ENCODE assay signal across 9 cellular contexts in the genomic region with DNA sequence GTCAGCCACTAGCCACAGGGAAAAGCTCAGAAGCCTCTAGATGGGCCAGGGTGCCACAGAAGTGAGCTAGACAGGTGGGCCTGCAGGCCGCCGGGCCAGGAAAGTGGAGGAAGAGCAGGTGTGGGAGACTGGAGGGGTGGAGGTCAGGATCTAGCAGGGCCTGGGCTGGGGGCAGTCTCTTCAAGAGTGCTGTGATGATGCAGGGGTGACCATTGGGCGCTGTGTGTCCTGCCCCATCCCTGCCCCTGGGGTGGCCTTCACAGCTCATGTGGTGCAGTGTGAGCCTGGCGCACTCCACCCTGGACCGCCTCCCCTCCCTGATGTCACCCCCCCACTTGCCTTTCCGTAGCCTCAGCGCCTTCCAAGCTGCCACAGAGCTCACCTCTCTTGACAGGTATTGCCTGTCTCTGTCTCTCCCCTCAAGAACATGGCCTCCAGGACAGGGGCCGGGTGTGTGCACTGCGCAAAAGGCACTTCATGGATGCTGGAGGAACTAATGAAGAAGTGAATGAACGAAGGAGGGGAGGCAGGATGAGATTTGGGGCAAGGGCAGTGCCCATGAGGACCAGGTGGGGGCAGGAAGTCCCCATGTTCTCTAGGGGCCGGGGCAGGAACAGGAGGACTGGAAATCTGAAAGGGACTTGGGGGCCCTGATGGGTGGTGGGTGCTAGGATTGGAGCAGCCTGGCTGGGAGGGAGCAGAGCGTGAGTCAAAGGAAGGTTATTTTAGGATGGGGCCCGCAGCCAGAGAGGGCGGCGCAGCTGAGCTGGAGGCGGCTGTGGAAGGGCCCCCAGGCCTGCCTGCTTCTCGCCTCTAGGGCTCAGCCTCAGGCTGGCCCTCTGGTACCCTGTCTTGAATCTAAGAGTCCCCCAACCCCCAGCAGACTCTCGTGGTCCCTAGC. TPM values are rescaled to one million over a fixed set of nuclear protein-coding genes. Genes with fewer than 3 reads are reported as not detected.
DNase-seq lines count a peak whose midpoint lies in the region; ATAC-seq and TF ChIP-seq lines count a peak whose summit lies in the region.
"Had no signal": no experiment of that assay in that cellular context is flagged by ENCODE, and none has a peak within 500 bp of the region (broad histone marks: within the 10 kb centered on the region; RNA-seq: fewer than 3 reads in every experiment).

No MANE protein-coding gene starts in this region.

- H3K4me3 Mint-ChIP-seq in CD4-positive, alpha-beta memory T cell = peak overlapping the region in 7 of 8 donors; percentile 17 to 85 (median 51)

- peaks cover 36 to 80% (median 58%) of the 10 kb centered on the region in 4 donors for H3K4me1 Mint-ChIP-seq in CD4-positive, alpha-beta memory T cell

- CTCF ChIA-PET in CD4-positive, alpha-beta memory T cell (lab: Charles Lee; ENCODE audit: partially characterized antibody) = interaction anchor here (0.6 to 1.0 kb wide), 4 partner anchors 14 to 421 kb away, joined by 3 to 5 read pairs (median 4); no protein-coding TSS in a partner anchor

- peaks cover 6% of the 10 kb centered on the region for H3K79me2 ChIP-seq in trophoblast cell (ENCODE audit: control insufficient read depth, insufficient read depth, low read length, poor library complexity)

- no peaks in the 10 kb centered on the region for H3K27me3 Mint-ChIP-seq in CD4-positive, alpha-beta memory T cell

- WGBS in esophagus muscularis mucosa = 56% methylated on average over 18 of the region's 18 CpGs
- WGBS in trophoblast cell (ENCODE audit: extremely low coverage, insufficient coverage, insufficient read length) = no CpG with 5 or more reads among the region's 18 CpGs

- H2BK12ac ChIP-seq in trophoblast cell (ENCODE audit: low read length) = no peak overlapping the region

- no peak overlapping the region for H3K4me3 ChIP-seq in CD4-positive, alpha-beta memory T cell (ENCODE audit: low read length in 2 of 2)
- peak overlapping the region in 1 of 4 donors; percentile 7 for H3K4me3 ChIP-seq in esophagus muscularis mucosa
- H3K4me3 ChIP-seq in trophoblast cell (ENCODE audit: low read depth, low read length) = no peak overlapping the region
- H3K4me3 ChIP-seq: pancreas had no signal

- no peak overlapping the region for H4K8ac ChIP-seq in trophoblast cell (ENCODE audit: low read depth, low read length)

- peaks cover 8% of the 10 kb centered on the region for H3K79me1 ChIP-seq in trophoblast cell (ENCODE audit: low read length)

- H3K9me3 Mint-ChIP-seq in CD4-positive, alpha-beta memory T cell = no peaks in the 10 kb centered on the region

- H2AK5ac ChIP-seq in trophoblast cell (ENCODE audit: low read length) = peak overlapping the region; percentile 32

- H2AFZ ChIP-seq in trophoblast cell (ENCODE audit: insufficient read depth, low read length, poor library complexity) = peak overlapping the region; percentile 17

- peaks cover 91% of the 10 kb centered on the region for H3K4me1 ChIP-seq in CD4-positive, alpha-beta memory T cell (ENCODE audit: insufficient read depth, low read length)
- peaks cover 69 to 99% (median 91%) of the 10 kb centered on the region in 4 donors for H3K4me1 ChIP-seq in esophagus muscularis mucosa
- H3K4me1 ChIP-seq in trophoblast cell (ENCODE audit: control insufficient read depth in 1 of 2, insufficient read depth in 2 of 2, low read length in 2 of 2) = peaks cover 14 to 15% of the 10 kb centered on the region in 2 experiments

- H3K27ac ChIP-seq in CD4-positive, alpha-beta memory T cell (ENCODE audit: low read depth, low read length) = no peak overlapping the region
- H3K27ac ChIP-seq in esophagus muscularis mucosa (replicated peaks in 1 of 4) (peak overlapping the region; percentile 69 to 85 (median 80)), trophoblast cell (ENCODE audit: low read depth, low read length) (no peak overlapping the region)
- H3K27ac ChIP-seq: pancreas had no signal

- peak in 2 of 3 experiments; percentile 5 to 31 for TF ChIP-seq CTCF in esophagus muscularis mucosa (IDR thresholded peaks at IDR 0.05)

- H4K12ac ChIP-seq in trophoblast cell (ENCODE audit: low read depth, low read length) = no peak overlapping the region

- no peak overlapping the region for H2BK5ac ChIP-seq in trophoblast cell (ENCODE audit: low read depth, low read length, poor library complexity)

- H3K27me3 ChIP-seq in CD4-positive, alpha-beta memory T cell (ENCODE audit: insufficient read depth, low read length) = no peaks in the 10 kb centered on the region
- H3K27me3 ChIP-seq in esophagus muscularis mucosa (no peaks in the 10 kb centered on the region), trophoblast cell (ENCODE audit: insufficient read depth, low read length) (no peaks in the 10 kb centered on the region)
- H3K27me3 ChIP-seq: pancreas had no signal

- H3K36me3 Mint-ChIP-seq in CD4-positive, alpha-beta memory T cell = peaks cover 0 to 7% of the 10 kb centered on the region in 2 donors

- peak overlapping the region; percentile 83 to 94 (median 91) for H3K27ac Mint-ChIP-seq in CD4-positive, alpha-beta memory T cell

- peak in 1 of 5 donors; percentile 51 for DNase-seq in CD4-positive, alpha-beta memory T cell
- DNase-seq in RKO (ENCODE audit: low spot score) = peak; percentile 49
- DNase-seq in esophagus muscularis mucosa (ENCODE audit: extremely low spot score) = no peak
- DNase-seq in trophoblast cell = peak; percentile 76 to 77
- DNase-seq in activated CD4-positive, CD25-positive, alpha-beta regulatory T cell treated with anti-CD3 and anti-CD28 coated beads, Interleukin-2, amount 50 U/mL, for 72 hours = no peak

- TF ChIP-seq POLR2A in esophagus muscularis mucosa (IDR thresholded peaks at IDR 0.05; ENCODE audit: low read depth) = no peak

- no peak overlapping the region for H3K9ac ChIP-seq in trophoblast cell (ENCODE audit: low read length)

- TF ChIP-seq EP300 in esophagus muscularis mucosa (IDR thresholded peaks at IDR 0.05) = no peak

- no peaks in the 10 kb centered on the region for H3K36me3 ChIP-seq in CD4-positive, alpha-beta memory T cell (ENCODE audit: insufficient read depth, low read length)
- peaks cover 0 to 11% (median 9%) of the 10 kb centered on the region in 4 donors for H3K36me3 ChIP-seq in esophagus muscularis mucosa
- peaks cover 0 to 4% of the 10 kb centered on the region in 2 experiments for H3K36me3 ChIP-seq in trophoblast cell (ENCODE audit: control insufficient read depth in 1 of 2, insufficient read depth in 2 of 2, low read length in 2 of 2)
- H3K36me3 ChIP-seq: pancreas had no signal

- H2BK120ac ChIP-seq in trophoblast cell (ENCODE audit: insufficient read depth, low read length, poor library complexity) = peak overlapping the region; percentile 23

- no peaks in the 10 kb centered on the region for H3K9me3 ChIP-seq in CD4-positive, alpha-beta memory T cell (ENCODE audit: control insufficient read depth in 1 of 2, low read length in 2 of 2)
- H3K9me3 ChIP-seq in esophagus muscularis mucosa = no peaks in the 10 kb centered on the region
- no peaks in the 10 kb centered on the region for H3K9me3 ChIP-seq in trophoblast cell (ENCODE audit: insufficient read depth, low read depth, low read length)
- H3K9me3 ChIP-seq: pancreas had no signal

- intact Hi-C loops in CD4-positive, alpha-beta memory T cell (cut with micrococcal nuclease) = no loop called here
- intact Hi-C loops in esophagus muscularis mucosa (cut with DNase I) = no loop called here

- peak overlapping the region; percentile 27 for H3K4ac ChIP-seq in trophoblast cell (ENCODE audit: low read depth, low read length)

- peak overlapping the region; percentile 64 for H3K18ac ChIP-seq in trophoblast cell (ENCODE audit: low read length)

- peak overlapping the region; percentile 25 for H3K14ac ChIP-seq in trophoblast cell (ENCODE audit: low read length)

- ATAC-seq in GM19463 (IDR thresholded peaks at IDR 0.05; ENCODE audit: unreplicated experiment) (no peak), HG02884 (IDR thresholded peaks at IDR 0.05; ENCODE audit: unreplicated experiment) (no peak), HG03432 (IDR thresholded peaks at IDR 0.05; ENCODE audit: unreplicated experiment) (no peak)

- no peak overlapping the region for H4K91ac ChIP-seq in trophoblast cell (ENCODE audit: low read depth, low read length)

- POLR2A ChIA-PET in CD4-positive, alpha-beta memory T cell (lab: Charles Lee; ENCODE audit: partially characterized antibody) = interaction anchor here (0.7 to 1.5 kb wide), 6 partner anchors 9 to 493 kb away, joined by 3 to 5 read pairs (median 4); a partner anchor contains a TSS

- H3K23ac ChIP-seq in trophoblast cell (ENCODE audit: low read length) = no peak overlapping the region

- no peak overlapping the region for H3K4me2 ChIP-seq in trophoblast cell (ENCODE audit: low read length)

RNA-seq across cellular contexts. Expression of a gene that starts 6.6 kb away (rescaled TPM):
- total RNA-seq in CD4-positive, alpha-beta memory T cell = 10 to 100 TPM; 71.3 to 73.4 TPM
- 100 to 1,000 TPM in 1 of 2 donors, 10 to 100 TPM in 1; 81.5 to 108 TPM for polyA plus RNA-seq in CD4-positive, alpha-beta memory T cell
- total RNA-seq in esophagus muscularis mucosa = 100 to 1,000 TPM in 1 of 4 donors, 10 to 100 TPM in 3; 53.2 to 109 (median 77.8) TPM
- 51.1 and 52.0 TPM in 2 replicates for polyA plus RNA-seq in trophoblast cell (2013)

RNA-seq across cellular contexts. Expression of a gene that starts 12.2 kb away (rescaled TPM):
- total RNA-seq in CD4-positive, alpha-beta memory T cell = 10 to 100 TPM; 37.1 to 43.2 TPM
- 10 to 100 TPM; 27.5 to 36.3 TPM for polyA plus RNA-seq in CD4-positive, alpha-beta memory T cell
- total RNA-seq in esophagus muscularis mucosa = 10 to 100 TPM; 15.8 to 38.9 (median 26.2) TPM
- polyA plus RNA-seq in trophoblast cell (2013) = 476 and 488 TPM in 2 replicates

RNA-seq across cellular contexts. Expression of a gene that starts 28.3 kb away (rescaled TPM):
- total RNA-seq in CD4-positive, alpha-beta memory T cell = under 1 TPM; 0.73 to 0.91 TPM
- under 1 TPM in 1 of 2 donors, not detected in 1; 0.07 TPM for polyA plus RNA-seq in CD4-positive, alpha-beta memory T cell
- 10 to 100 TPM in 1 of 4 donors, 1 to 10 TPM in 3; 5.8 to 20.4 (median 7.0) TPM for total RNA-seq in esophagus muscularis mucosa
- not detected in 2 replicates for polyA plus RNA-seq in trophoblast cell (2013)

RNA-seq across cellular contexts. Expression of a gene that starts 39.8 kb away (rescaled TPM):
- total RNA-seq in CD4-positive, alpha-beta memory T cell = 1 to 10 TPM; 1.2 TPM
- polyA plus RNA-seq in CD4-positive, alpha-beta memory T cell = not detected
- total RNA-seq in esophagus muscularis mucosa = 1 to 10 TPM; 1.6 to 5.6 (median 3.8) TPM
- 182 and 198 TPM in 2 replicates for polyA plus RNA-seq in trophoblast cell (2013)

Comparison
In these comparisons a context has a peak if more than half of its experiments do, and no peak if none do; other contexts are left out.
1. DNase-seq: peak in RKO (single experiment) and trophoblast cell (2 of 2); none in esophagus muscularis mucosa (single experiment) and activated CD4-positive, CD25-positive, alpha-beta regulatory T cell treated with anti-CD3 and anti-CD28 coated beads, Interleukin-2, amount 50 U/mL, for 72 hours (single experiment).
2. H3K27ac ChIP-seq: peak in esophagus muscularis mucosa (4 of 4); none in CD4-positive, alpha-beta memory T cell (single experiment) and trophoblast cell (single experiment).